In the genomic region with DNA sequence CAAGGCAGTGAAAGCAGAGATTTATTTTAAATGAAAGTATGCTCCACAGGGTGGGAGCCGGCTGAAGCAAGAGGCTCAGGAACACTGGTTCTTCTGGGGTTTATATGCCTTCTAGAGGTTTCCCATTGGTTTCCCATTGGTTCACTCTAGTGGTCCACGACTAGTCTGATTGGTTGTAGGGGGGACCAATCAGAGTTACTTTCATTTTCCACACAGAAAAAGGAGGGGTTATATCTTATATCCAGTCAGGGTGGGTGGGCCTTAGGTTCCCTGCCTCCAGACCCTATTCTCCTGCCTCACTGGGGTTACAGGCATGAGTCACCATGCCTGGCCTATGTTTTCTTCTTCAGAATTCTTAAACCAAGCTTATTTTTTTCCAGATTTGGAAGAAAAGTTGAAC, we compare ENCODE assay signal across 9 cellular contexts.
DNase-seq lines count a peak whose midpoint lies in the region; ATAC-seq and TF ChIP-seq lines count a peak whose summit lies in the region.
"Had no signal": no experiment of that assay in that cellular context is flagged by ENCODE, and none has a peak within 500 bp of the region (broad histone marks: within the 10 kb centered on the region; RNA-seq: fewer than 3 reads in every experiment).

No MANE protein-coding gene starts in this region.

- peak; percentile 27 for DNase-seq in GM23248
- DNase-seq in NCI-H2227 treated with DMSO at 0.1 percent for 48 hours (lab: John Stamatoyannopoulos, UW), result peak; percentile 5
- peak; percentile 18 for DNase-seq in epithelial cell of esophagus (ENCODE audit: low read depth)
- no peak for DNase-seq in psoas muscle
- DNase-seq in sciatic nerve (ENCODE audit: low spot score), result no peak
- no peak for DNase-seq in CD14-positive monocyte (ENCODE audit: low spot score)
- no peak for DNase-seq in GM20000 (ENCODE audit: low spot score)
- DNase-seq: SHP77 had no signal

- H3K4me1 ChIP-seq in GM23248 (ENCODE audit: insufficient read depth), result peaks cover 9% of the 10 kb centered on the region
- H3K4me1 ChIP-seq in psoas muscle, result peaks cover 76% of the 10 kb centered on the region

- H3F3A ChIP-seq in GM23248 (ENCODE audit: insufficient read depth), result no peaks in the 10 kb centered on the region; the same call in 1 of the 2 replicates

- no peak overlapping the region for H3K4me2 ChIP-seq in GM23248 (ENCODE audit: unreplicated experiment)

- H3K27me3 ChIP-seq in GM23248 (replicated peaks; ENCODE audit: insufficient read depth) (no peaks in the 10 kb centered on the region), psoas muscle (ENCODE audit: insufficient read depth in 3 of 3, low read length in 2 of 3) (no peaks in the 10 kb centered on the region)

- H3K4me3 Mint-ChIP-seq in CD14-positive monocyte, result no peak overlapping the region

- H3K27me3 Mint-ChIP-seq in CD14-positive monocyte (ENCODE audit: low read depth in 3 of 3), result no peaks in the 10 kb centered on the region

- H3K9ac ChIP-seq in GM23248, result no peak overlapping the region

- H3K36me3 ChIP-seq in GM23248 (ENCODE audit: low read depth) (peaks cover 13% of the 10 kb centered on the region), psoas muscle (ENCODE audit: insufficient read depth in 1 of 2, low read depth in 1 of 2) (peaks cover 5 to 40% of the 10 kb centered on the region in 2 donors)

- H3K9me3 Mint-ChIP-seq in CD14-positive monocyte, result no peaks in the 10 kb centered on the region

- in situ Hi-C loops in GM23248 (cut with MboI), result no loop called here

- intact Hi-C loops in psoas muscle (cut with DNase I) (loop anchor here in 1 of 2 donors (10.0 kb wide), 1 partner anchor 624 kb away; no protein-coding TSS in a partner anchor), sciatic nerve (cut with DNase I) (no loop called here), CD14-positive monocyte (cut with micrococcal nuclease) (no loop called here)

- no peak overlapping the region for H3K27ac ChIP-seq in GM23248
- H3K27ac ChIP-seq in psoas muscle, result peak overlapping the region; percentile 87

- WGBS in GM23248 (ENCODE audit: low coverage in 1 of 2, low lambda C conversion rate in 2 of 2, missing lambda C conversion rate in 2 of 2), 2 experiments, result 85 to 98% methylated on average over 2 of the region's 2 CpGs
- WGBS in psoas muscle, 3 donors, result 94 to 98% (median 96%) methylated on average over 2 of the region's 2 CpGs

- TF ChIP-seq CTCF in epithelial cell of esophagus (IDR thresholded peaks at IDR 0.05; ENCODE audit: insufficient read depth, low read depth, low read length, missing control alignments), result no peak
- no peak for TF ChIP-seq CTCF in psoas muscle (IDR thresholded peaks at IDR 0.05)
- TF ChIP-seq CTCF in CD14-positive monocyte (IDR thresholded peaks at IDR 0.05), result no peak
- no peak for TF ChIP-seq CTCF in GM20000 (IDR thresholded peaks at IDR 0.05; ENCODE audit: extremely low read depth, missing control alignments)

- no peak for ATAC-seq in psoas muscle
- ATAC-seq in sciatic nerve, result no peak
- no peak for ATAC-seq in HG02798 (IDR thresholded peaks at IDR 0.05; ENCODE audit: poor library complexity, unreplicated experiment)

- no peaks in the 10 kb centered on the region for H3K9me3 ChIP-seq in GM23248 (ENCODE audit: low read depth)
- H3K9me3 ChIP-seq in psoas muscle, result no peaks in the 10 kb centered on the region

- no peak overlapping the region for H2AFZ ChIP-seq in GM23248

- peaks cover 26% of the 10 kb centered on the region for H3K4me1 Mint-ChIP-seq in CD14-positive monocyte

- no peaks in the 10 kb centered on the region for H3K9me2 ChIP-seq in GM23248 (ENCODE audit: insufficient read depth)

- peaks cover 60 to 74% of the 10 kb centered on the region in 2 donors for H3K36me3 Mint-ChIP-seq in CD14-positive monocyte

- peaks cover 13% of the 10 kb centered on the region for H3K79me2 ChIP-seq in GM23248 (ENCODE audit: insufficient read depth)

- H3K27ac Mint-ChIP-seq in CD14-positive monocyte, result peak overlapping the region in 2 of 7 donors; percentile 5 to 69

- no peaks in the 10 kb centered on the region; the same call in 1 of the 2 replicates for H4K20me1 ChIP-seq in GM23248 (ENCODE audit: insufficient read depth)

- H3K4me3 ChIP-seq in GM23248 (no peak overlapping the region), epithelial cell of esophagus (ENCODE audit: low read length) (no peak overlapping the region), psoas muscle (peak overlapping the region; percentile 60)

Comparison
In these comparisons a context has a peak if more than half of its experiments do, and no peak if none do; other contexts are left out.
1. DNase-seq: peak in GM23248 (single experiment), NCI-H2227 treated with DMSO at 0.1 percent for 48 hours (single experiment) and epithelial cell of esophagus (single experiment); none in psoas muscle (0 of 2), sciatic nerve (single experiment), CD14-positive monocyte (single experiment) and GM20000 (single experiment).